In the genomic region with DNA sequence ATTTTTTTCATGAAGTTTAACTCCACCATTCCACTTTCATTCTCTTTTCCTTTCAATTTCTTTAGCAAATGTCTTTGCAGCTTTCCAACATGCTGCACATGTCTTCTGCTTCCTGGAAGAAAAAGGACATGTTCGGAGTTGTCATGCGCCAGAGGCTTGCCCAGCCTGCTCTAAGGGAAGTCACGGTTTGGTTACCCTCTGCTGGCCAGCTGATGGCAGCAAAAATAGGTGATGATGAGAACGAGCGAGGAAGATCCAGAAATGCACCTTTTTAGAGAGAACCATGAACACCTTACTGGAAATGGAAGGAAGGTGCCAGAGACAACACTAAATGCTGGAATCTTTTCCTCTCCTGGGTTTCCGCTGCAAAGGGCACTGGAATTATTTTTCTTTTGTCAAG, we compare ENCODE assay signal across 11 cellular contexts. TPM values are rescaled to one million over a fixed set of nuclear protein-coding genes. Genes with fewer than 3 reads are reported as not detected.
A peak's percentile ranks its signal among the peaks of the same experiment; 100 is the strongest.
DNase-seq lines count a peak whose midpoint lies in the region; ATAC-seq, FAIRE-seq and TF ChIP-seq lines count a peak whose summit lies in the region.
"Had no signal": no experiment of that assay in that cellular context is flagged by ENCODE, and none has a peak within 500 bp of the region (broad histone marks: within the 10 kb centered on the region; RNA-seq: fewer than 3 reads in every experiment).

No MANE protein-coding gene starts in this region.

- H3K36me3 ChIP-seq in K562 (ENCODE audit: control insufficient read depth, insufficient read depth, low read length), result no peaks in the 10 kb centered on the region
- H3K36me3 ChIP-seq: neutrophil had no signal

- CTCF ChIA-PET in K562 (lab: Yijun Ruan, JAX; ENCODE audit: low intra/inter-chr PET ratio), result no interaction called here

- H3K4me1 ChIP-seq in K562 (replicated peaks in 1 of 2; ENCODE audit: control insufficient read depth in 2 of 2, insufficient read depth in 2 of 2, low read length in 2 of 2), result peaks cover 0 to 6% of the 10 kb centered on the region in 2 experiments; a peak in 3 of 5 replicates

- TF ChIP-seq CTCF in K562 (IDR thresholded peaks at IDR 0.05 in 2 of 3, conservative IDR thresholded peaks at IDR 0.05 in 1 of 3; ENCODE audit: insufficient read depth in 2 of 3, low read depth in 1 of 3, low read length in 3 of 3), result 0 out of 6 replicates have a peak, but pooled peaks of 2 of the 3 experiments have one; percentile 11 to 21

- TF ChIP-seq EP300 in K562 (IDR thresholded peaks at IDR 0.05; ENCODE audit: low read length), result no peak

- H3K4me2 ChIP-seq in K562 (ENCODE audit: insufficient read depth, low read length), result no peak overlapping the region

- DNase-seq in SIG-M5 treated with dmso at 0.1 percent for 504 hours (lab: John Stamatoyannopoulos, UW; ENCODE audit: unreplicated experiment) (peak; percentile 59), SIG-M5 (lab: John Stamatoyannopoulos, UW) (no peak), MV-4-11 (lab: John Stamatoyannopoulos, UW) (peak; percentile 47), K562 (ENCODE audit: extremely low read depth in 1 of 4, low spot score in 3 of 4) (no peak), pons (ENCODE audit: low spot score) (peak; percentile 48), NCI-H2196 (lab: John Stamatoyannopoulos, UW; ENCODE audit: unreplicated experiment) (no peak), retina (no peak), D341Med (ENCODE audit: low spot score) (no peak)
- DNase-seq: effector memory CD4-positive, alpha-beta T cell; NCI-H1930 had no signal

- no peak for FAIRE-seq in K562 (lab: Jason Lieb, UNC)

- POLR2A ChIA-PET in K562 (lab: Yijun Ruan, JAX), result interaction anchor here (0.6 to 1.0 kb wide), 2 partner anchors 16 to 80 kb away, joined by 3 read pairs; no protein-coding TSS in a partner anchor

- no peak for TF ChIP-seq RAD21 in K562 (CRISPR knock-in tag; conservative IDR thresholded peaks at IDR 0.05 in 1 of 2, IDR thresholded peaks at IDR 0.05 in 1 of 2)

- WGBS in K562 (ENCODE audit: insufficient coverage, low coverage, missing lambda C conversion rate), result 53% methylated on average over 6 of the region's 6 CpGs

- intact Hi-C loops in K562 (cut with micrococcal nuclease), result loop anchor here (5.0 kb wide), 1 partner anchor 83 kb away; a partner anchor contains a TSS

- no peaks in the 10 kb centered on the region; the same call in 2 of the 3 replicates for H3K79me2 ChIP-seq in K562 (ENCODE audit: control insufficient read depth, insufficient read depth, low read length)

- no TSS peak for BruUV-seq in K562 (replicated peaks; lab: Mats Ljungman, UMichigan)

- ATAC-seq in K562, result no peak

- H3K4me3 ChIP-seq in K562, result no peak overlapping the region

- H3K9me3 ChIP-seq in K562 (replicated peaks; ENCODE audit: control insufficient read depth, insufficient read depth, low read depth, low read length), result 0 out of 2 replicates have a peak, but pooled peaks cover 2% of the 10 kb centered on the region
- H3K9me3 ChIP-seq: neutrophil had no signal

- no peak overlapping the region for H3K27ac ChIP-seq in K562 (ENCODE audit: extremely low read depth, low read depth, low read length)
- H3K27ac ChIP-seq: neutrophil had no signal

- no peaks in the 10 kb centered on the region for H3K9me1 ChIP-seq in K562 (ENCODE audit: control insufficient read depth, insufficient read depth, low read length)

- H3K9ac ChIP-seq in K562 (ENCODE audit: insufficient read depth in 1 of 2, low read depth in 2 of 2, low read length in 2 of 2), result no peak overlapping the region; a peak in 1 of 4 replicates

- H2AFZ ChIP-seq in K562 (ENCODE audit: low read depth, low read length), result no peak overlapping the region; the same call in 1 of the 2 replicates

- no peaks in the 10 kb centered on the region for H3K27me3 ChIP-seq in K562 (ENCODE audit: control insufficient read depth in 2 of 2, insufficient read depth in 2 of 2, low read length in 2 of 2)
- H3K27me3 ChIP-seq: neutrophil had no signal

- no peak for TF ChIP-seq POLR2A in K562 (conservative IDR thresholded peaks at IDR 0.05)

- in situ Hi-C loops in K562 (cut with MboI), result no loop called here

- H4K20me1 ChIP-seq in K562 (replicated peaks; ENCODE audit: control insufficient read depth, insufficient read depth, low read length), result no peaks in the 10 kb centered on the region

RNA-seq across cellular contexts. Expression of a gene that starts 4.9 kb away (rescaled TPM):
- 19.2 and 21.8 TPM in 2 replicates for total RNA-seq in K562 (2011; cell fraction: chromatin; rRNA removed; ENCODE audit: low replicate concordance)
- total RNA-seq in K562 (2011; cell fraction: nucleolus; rRNA removed), result 12.0 and 13.5 TPM in 2 replicates
- 9.1 and 13.6 TPM in 2 replicates for total RNA-seq in K562 (2011; cell fraction: nucleoplasm; rRNA removed)
- 13.8 and 14.0 TPM in 2 replicates for total RNA-seq in K562 (2014; rRNA removed)
- 13.2 and 14.1 TPM in 2 replicates for total RNA-seq in K562 (2014; rRNA removed; fragmentation: Illumina TruSeq; extraction: Trizol)
- total RNA-seq in K562 (2015; rRNA removed; fragmentation: Illumina TruSeq; extraction: Trizol), result 11.6 and 12.2 TPM in 2 replicates
- 12.7 and 13.8 TPM in 2 replicates for total RNA-seq in K562 (2021)
- polyA plus RNA-seq in K562 (2011; rRNA removed), result 9.5 and 13.4 TPM in 2 replicates
- 6.7 and 9.5 TPM in 2 replicates for polyA plus RNA-seq in K562 (2011; cell fraction: cytosol; rRNA removed)
- polyA plus RNA-seq in K562 (2011; cell fraction: nucleus; rRNA removed), result 7.4 and 7.8 TPM in 2 replicates
- 7.7 and 8.5 TPM in 2 replicates for polyA plus RNA-seq in K562 (2012)
- polyA plus RNA-seq in K562 (2014; fragmentation: Illumina TruSeq; extraction: Trizol), result 13.5 and 15.5 TPM in 2 replicates
- polyA plus RNA-seq in K562 (2014; fragmentation: Nextera tagmentation; extraction: Ambion mirVana), result 1 to 10 TPM; 5.9 to 6.9 TPM
- 11.6 and 11.8 TPM in 2 replicates for polyA plus RNA-seq in K562 (2014; rRNA removed)
- 8.2 and 9.7 TPM in 2 replicates for polyA minus RNA-seq in K562 (2011; rRNA and poly(A)+ RNA removed)
- polyA minus RNA-seq in K562 (2011; cell fraction: cytosol; rRNA and poly(A)+ RNA removed), result 3.5 and 5.0 TPM in 2 replicates
- 2.6 and 3.2 TPM in 2 replicates for polyA minus RNA-seq in K562 (2011; cell fraction: nucleus; rRNA and poly(A)+ RNA removed)

RNA-seq across cellular contexts. Expression of a gene that starts 29.3 kb away (rescaled TPM):
- 87.8 and 126 TPM in 2 replicates for total RNA-seq in K562 (2011; cell fraction: chromatin; rRNA removed; ENCODE audit: low replicate concordance)
- 44.4 and 45.4 TPM in 2 replicates for total RNA-seq in K562 (2011; cell fraction: nucleolus; rRNA removed)
- total RNA-seq in K562 (2011; cell fraction: nucleoplasm; rRNA removed), result 60.3 and 60.7 TPM in 2 replicates
- total RNA-seq in K562 (2014; rRNA removed) (15.5 and 19.4 TPM in 2 replicates), K562 (2014; rRNA removed; fragmentation: Illumina TruSeq; extraction: Trizol) (32.1 and 36.1 TPM in 2 replicates), K562 (2015; rRNA removed; fragmentation: Illumina TruSeq; extraction: Trizol) (22.5 and 23.2 TPM in 2 replicates), K562 (2021) (42.9 and 43.0 TPM in 2 replicates)
- polyA plus RNA-seq in K562 (2011; rRNA removed) (28.3 and 34.6 TPM in 2 replicates), K562 (2014; fragmentation: Illumina TruSeq; extraction: Trizol) (23.8 and 27.3 TPM in 2 replicates), K562 (2014; fragmentation: Nextera tagmentation; extraction: Ambion mirVana) (1 to 10 TPM; 5.3 to 6.8 TPM), K562 (2014; rRNA removed) (19.8 and 20.9 TPM in 2 replicates)
- polyA plus RNA-seq in K562 (2011; cell fraction: cytosol; rRNA removed), result 14.3 and 17.7 TPM in 2 replicates
- 20.7 and 36.3 TPM in 2 replicates for polyA plus RNA-seq in K562 (2011; cell fraction: nucleus; rRNA removed)
- polyA plus RNA-seq in K562 (2012), result 17.2 and 27.8 TPM in 2 replicates
- 65.4 and 82.5 TPM in 2 replicates for polyA minus RNA-seq in K562 (2011; rRNA and poly(A)+ RNA removed)
- polyA minus RNA-seq in K562 (2011; cell fraction: cytosol; rRNA and poly(A)+ RNA removed), result 24.1 and 25.7 TPM in 2 replicates
- 12.1 and 20.1 TPM in 2 replicates for polyA minus RNA-seq in K562 (2011; cell fraction: nucleus; rRNA and poly(A)+ RNA removed)

RNA-seq across cellular contexts. Expression of a gene that starts 36.8 kb away (rescaled TPM):
- total RNA-seq in K562 (2011; cell fraction: chromatin; rRNA removed; ENCODE audit: low replicate concordance), result 153 and 214 TPM in 2 replicates
- total RNA-seq in K562 (2011; cell fraction: nucleolus; rRNA removed), result 103 and 125 TPM in 2 replicates
- total RNA-seq in K562 (2011; cell fraction: nucleoplasm; rRNA removed), result 119 and 140 TPM in 2 replicates
- total RNA-seq in K562 (2014; rRNA removed) (33.6 and 35.6 TPM in 2 replicates), K562 (2014; rRNA removed; fragmentation: Illumina TruSeq; extraction: Trizol) (55.6 and 64.4 TPM in 2 replicates), K562 (2015; rRNA removed; fragmentation: Illumina TruSeq; extraction: Trizol) (61.6 and 64.9 TPM in 2 replicates), K562 (2021) (46.7 and 48.5 TPM in 2 replicates)
- polyA plus RNA-seq in K562 (2011; rRNA removed) (44.8 and 52.3 TPM in 2 replicates), K562 (2014; fragmentation: Illumina TruSeq; extraction: Trizol) (58.4 and 58.7 TPM in 2 replicates), K562 (2014; fragmentation: Nextera tagmentation; extraction: Ambion mirVana) (10 to 100 TPM; 30.0 to 51.5 TPM), K562 (2014; rRNA removed) (39.6 and 45.8 TPM in 2 replicates)
- 20.8 and 27.2 TPM in 2 replicates for polyA plus RNA-seq in K562 (2011; cell fraction: cytosol; rRNA removed)
- 85.4 and 103 TPM in 2 replicates for polyA plus RNA-seq in K562 (2011; cell fraction: nucleus; rRNA removed)
- 30.1 and 31.6 TPM in 2 replicates for polyA plus RNA-seq in K562 (2012)
- polyA minus RNA-seq in K562 (2011; rRNA and poly(A)+ RNA removed), result 55.6 and 57.4 TPM in 2 replicates
- polyA minus RNA-seq in K562 (2011; cell fraction: cytosol; rRNA and poly(A)+ RNA removed), result 10.5 and 15.3 TPM in 2 replicates
- 33.7 and 50.5 TPM in 2 replicates for polyA minus RNA-seq in K562 (2011; cell fraction: nucleus; rRNA and poly(A)+ RNA removed)

RNA-seq across cellular contexts. Expression of a gene that starts 44.0 kb away (rescaled TPM):
- 151 and 243 TPM in 2 replicates for total RNA-seq in K562 (2011; cell fraction: chromatin; rRNA removed; ENCODE audit: low replicate concordance)
- 132 and 134 TPM in 2 replicates for total RNA-seq in K562 (2011; cell fraction: nucleolus; rRNA removed)
- 123 and 134 TPM in 2 replicates for total RNA-seq in K562 (2011; cell fraction: nucleoplasm; rRNA removed)
- total RNA-seq in K562 (2014; rRNA removed) (102 and 119 TPM in 2 replicates), K562 (2014; rRNA removed; fragmentation: Illumina TruSeq; extraction: Trizol) (56.4 and 64.2 TPM in 2 replicates), K562 (2015; rRNA removed; fragmentation: Illumina TruSeq; extraction: Trizol) (60.1 and 63.0 TPM in 2 replicates), K562 (2021) (168 TPM in 2 replicates)
- polyA plus RNA-seq in K562 (2011; rRNA removed) (142 and 202 TPM in 2 replicates), K562 (2014; fragmentation: Illumina TruSeq; extraction: Trizol) (176 and 194 TPM in 2 replicates), K562 (2014; fragmentation: Nextera tagmentation; extraction: Ambion mirVana) (100 to 1,000 TPM; 160 to 331 TPM), K562 (2014; rRNA removed) (212 and 232 TPM in 2 replicates)
- 161 and 249 TPM in 2 replicates for polyA plus RNA-seq in K562 (2011; cell fraction: cytosol; rRNA removed)
- polyA plus RNA-seq in K562 (2011; cell fraction: nucleus; rRNA removed), result 125 and 159 TPM in 2 replicates
- polyA plus RNA-seq in K562 (2012), result 160 and 243 TPM in 2 replicates
- 82.3 and 172 TPM in 2 replicates for polyA minus RNA-seq in K562 (2011; rRNA and poly(A)+ RNA removed)
- polyA minus RNA-seq in K562 (2011; cell fraction: cytosol; rRNA and poly(A)+ RNA removed), result 57.4 and 102 TPM in 2 replicates
- polyA minus RNA-seq in K562 (2011; cell fraction: nucleus; rRNA and poly(A)+ RNA removed), result 37.4 and 39.0 TPM in 2 replicates

RNA-seq across cellular contexts. Expression of a gene that starts 56.5 kb away (rescaled TPM):
- total RNA-seq in K562 (2011; cell fraction: chromatin; rRNA removed; ENCODE audit: low replicate concordance), result 414 and 758 TPM in 2 replicates
- 463 and 497 TPM in 2 replicates for total RNA-seq in K562 (2011; cell fraction: nucleolus; rRNA removed)
- 263 and 349 TPM in 2 replicates for total RNA-seq in K562 (2011; cell fraction: nucleoplasm; rRNA removed)
- total RNA-seq in K562 (2014; rRNA removed), result 560 and 610 TPM in 2 replicates
- total RNA-seq in K562 (2014; rRNA removed; fragmentation: Illumina TruSeq; extraction: Trizol), result 303 and 336 TPM in 2 replicates
- 408 and 410 TPM in 2 replicates for total RNA-seq in K562 (2015; rRNA removed; fragmentation: Illumina TruSeq; extraction: Trizol)
- 588 and 616 TPM in 2 replicates for total RNA-seq in K562 (2021)
- 304 and 329 TPM in 2 replicates for polyA plus RNA-seq in K562 (2011; rRNA removed)
- polyA plus RNA-seq in K562 (2011; cell fraction: cytosol; rRNA removed), result 333 and 730 TPM in 2 replicates
- 657 and 888 TPM in 2 replicates for polyA plus RNA-seq in K562 (2011; cell fraction: nucleus; rRNA removed)
- 488 and 498 TPM in 2 replicates for polyA plus RNA-seq in K562 (2012)
- polyA plus RNA-seq in K562 (2014; fragmentation: Illumina TruSeq; extraction: Trizol), result 437 and 491 TPM in 2 replicates
- 100 to 1,000 TPM; 407 to 856 TPM for polyA plus RNA-seq in K562 (2014; fragmentation: Nextera tagmentation; extraction: Ambion mirVana)
- 488 and 513 TPM in 2 replicates for polyA plus RNA-seq in K562 (2014; rRNA removed)
- 295 and 393 TPM in 2 replicates for polyA minus RNA-seq in K562 (2011; rRNA and poly(A)+ RNA removed)
- polyA minus RNA-seq in K562 (2011; cell fraction: cytosol; rRNA and poly(A)+ RNA removed), result 320 and 399 TPM in 2 replicates
- 299 and 305 TPM in 2 replicates for polyA minus RNA-seq in K562 (2011; cell fraction: nucleus; rRNA and poly(A)+ RNA removed)

Comparison
In these comparisons a context has a peak if more than half of its experiments do, and no peak if none do; other contexts are left out.
1. DNase-seq: peak in SIG-M5 treated with dmso at 0.1 percent for 504 hours (single experiment), MV-4-11 (single experiment) and pons (single experiment); none in SIG-M5 (single experiment), K562 (0 of 4), NCI-H2196 (single experiment), retina (single experiment) and D341Med (single experiment).